In genomic region chr6:28646650-28647049, GRCh38 we compare ENCODE assay signal across 1 cellular context.
TF ChIP-seq lines count a peak whose summit lies in the region.

No MANE protein-coding gene starts in this region.

TF ChIP-seq in HEK293, 187 proteins besides CTCF, POLR2A, EP300 and RAD21 (continued from another document):
- TF ChIP-seq ZBTB10 (tag by site-specific recombination; IDR thresholded peaks at IDR 0.05): no peak
- no peak for TF ChIP-seq PBX3 (CRISPR knock-in tag; IDR thresholded peaks at IDR 0.05)
- TF ChIP-seq GLIS1 (tag by site-specific recombination; IDR thresholded peaks at IDR 0.05): peak; percentile 19; the same call in 1 of the 2 replicates
- TF ChIP-seq ZNF664 (tag by site-specific recombination; IDR thresholded peaks at IDR 0.05): no peak
- no peak for TF ChIP-seq ZNF394 (tag by site-specific recombination; IDR thresholded peaks at IDR 0.05; ENCODE audit: borderline replicate concordance)
- no peak for TF ChIP-seq INSM2 (tag by site-specific recombination; IDR thresholded peaks at IDR 0.05)
- TF ChIP-seq ZNF335 (tag by site-specific recombination; conservative IDR thresholded peaks at IDR 0.05): no peak
- TF ChIP-seq ZNF529 (tag by site-specific recombination; IDR thresholded peaks at IDR 0.05; ENCODE audit: insufficient replicate concordance): no peak
- TF ChIP-seq ZNF121 (tag by site-specific recombination; IDR thresholded peaks at IDR 0.05): no peak
- TF ChIP-seq PRDM1 (tag by site-specific recombination; IDR thresholded peaks at IDR 0.05): 0 out of 2 replicates have a peak, but pooled peaks have one; percentile 7
- TF ChIP-seq ZNF19 (tag by site-specific recombination; IDR thresholded peaks at IDR 0.05; ENCODE audit: low read depth): no peak
- TF ChIP-seq ZNF530 (tag by site-specific recombination; IDR thresholded peaks at IDR 0.05; ENCODE audit: low read depth): no peak
- TF ChIP-seq, protein P1, sequence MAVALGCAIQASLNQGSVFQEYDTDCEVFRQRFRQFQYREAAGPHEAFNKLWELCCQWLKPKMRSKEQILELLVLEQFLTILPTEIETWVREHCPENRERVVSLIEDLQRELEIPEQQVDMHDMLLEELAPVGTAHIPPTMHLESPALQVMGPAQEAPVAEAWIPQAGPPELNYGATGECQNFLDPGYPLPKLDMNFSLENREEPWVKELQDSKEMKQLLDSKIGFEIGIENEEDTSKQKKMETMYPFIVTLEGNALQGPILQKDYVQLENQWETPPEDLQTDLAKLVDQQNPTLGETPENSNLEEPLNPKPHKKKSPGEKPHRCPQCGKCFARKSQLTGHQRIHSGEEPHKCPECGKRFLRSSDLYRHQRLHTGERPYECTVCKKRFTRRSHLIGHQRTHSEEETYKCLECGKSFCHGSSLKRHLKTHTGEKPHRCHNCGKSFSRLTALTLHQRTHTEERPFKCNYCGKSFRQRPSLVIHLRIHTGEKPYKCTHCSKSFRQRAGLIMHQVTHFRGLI (tag by site-specific recombination; IDR thresholded peaks at IDR 0.05): no peak
- TF ChIP-seq, protein P2, sequence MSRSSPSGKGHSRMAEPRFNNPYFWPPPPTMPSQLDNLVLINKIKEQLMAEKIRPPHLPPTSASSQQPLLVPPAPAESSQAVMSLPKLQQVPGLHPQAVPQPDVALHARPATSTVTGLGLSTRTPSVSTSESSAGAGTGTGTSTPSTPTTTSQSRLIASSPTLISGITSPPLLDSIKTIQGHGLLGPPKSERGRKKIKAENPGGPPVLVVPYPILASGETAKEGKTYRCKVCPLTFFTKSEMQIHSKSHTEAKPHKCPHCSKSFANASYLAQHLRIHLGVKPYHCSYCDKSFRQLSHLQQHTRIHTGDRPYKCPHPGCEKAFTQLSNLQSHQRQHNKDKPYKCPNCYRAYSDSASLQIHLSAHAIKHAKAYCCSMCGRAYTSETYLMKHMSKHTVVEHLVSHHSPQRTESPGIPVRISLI (tag by site-specific recombination; IDR thresholded peaks at IDR 0.05): no peak
- TF ChIP-seq ZNF600 (tag by site-specific recombination; IDR thresholded peaks at IDR 0.05): no peak
- no peak for TF ChIP-seq ZNF426 (tag by site-specific recombination; IDR thresholded peaks at IDR 0.05)
- no peak for TF ChIP-seq GLI2 (tag by site-specific recombination; IDR thresholded peaks at IDR 0.05; ENCODE audit: borderline replicate concordance, low read depth)
- TF ChIP-seq ZIC2 (tag by site-specific recombination; IDR thresholded peaks at IDR 0.05): no peak
- TF ChIP-seq ZNF248 (tag by site-specific recombination; IDR thresholded peaks at IDR 0.05): no peak
- no peak for TF ChIP-seq ZNF404 (tag by site-specific recombination; IDR thresholded peaks at IDR 0.05)
- TF ChIP-seq ZNF391 (tag by site-specific recombination; IDR thresholded peaks at IDR 0.05; ENCODE audit: borderline replicate concordance, low read depth): no peak
- TF ChIP-seq ZNF747 (tag by site-specific recombination; IDR thresholded peaks at IDR 0.05): no peak
- TF ChIP-seq ZNF184 (tag by site-specific recombination; IDR thresholded peaks at IDR 0.05): no peak
- peak; percentile 21; the same call in 1 of the 2 replicates for TF ChIP-seq FEZF1 (tag by site-specific recombination; IDR thresholded peaks at IDR 0.05)
- no peak for TF ChIP-seq ZNF610 (tag by site-specific recombination; IDR thresholded peaks at IDR 0.05; ENCODE audit: borderline replicate concordance)
- TF ChIP-seq ZBTB17 (tag by site-specific recombination; IDR thresholded peaks at IDR 0.05): no peak
- TF ChIP-seq ZNF239 (tag by site-specific recombination; IDR thresholded peaks at IDR 0.05): peak; percentile 79; the same call in 1 of the 2 replicates
- no peak for TF ChIP-seq ZNF560 (tag by site-specific recombination; IDR thresholded peaks at IDR 0.05; ENCODE audit: borderline replicate concordance)
- no peak for TF ChIP-seq ZNF146 (tag by site-specific recombination; IDR thresholded peaks at IDR 0.05)
